Comparison of ENCODE assay signal across 27 cellular contexts in genomic region chr5:55714749-55715148, GRCh38. TPM values are rescaled to one million over a fixed set of nuclear protein-coding genes. Genes with fewer than 3 reads are reported as not detected.
DNase-seq lines count a peak whose midpoint lies in the region; ATAC-seq, FAIRE-seq and TF ChIP-seq lines count a peak whose summit lies in the region.
"Had no signal": no experiment of that assay in that cellular context is flagged by ENCODE, and none has a peak within 500 bp of the region (broad histone marks: within the 10 kb centered on the region; RNA-seq: fewer than 3 reads in every experiment).

No MANE protein-coding gene starts in this region.

- H3K4me1 ChIP-seq in HepG2 (ENCODE audit: insufficient read depth, low read length) (peaks cover 27% of the 10 kb centered on the region), right lobe of liver (peaks cover 0 to 5% (median 3%) of the 10 kb centered on the region in 4 donors)
- H3K4me1 ChIP-seq: SJCRH30 had no signal

- peaks cover 17% of the 10 kb centered on the region for H3K4me1 Mint-ChIP-seq in WTC11

- WGBS in HepG2 (ENCODE audit: low lambda C conversion rate), result 32% methylated on average over 6 of the region's 6 CpGs
- WGBS in right lobe of liver (ENCODE audit: insufficient coverage, low coverage, low lambda C conversion rate, missing lambda C conversion rate), result 51% methylated on average over 4 of the region's 6 CpGs

- no peak overlapping the region for H3K4me3 Mint-ChIP-seq in WTC11
- H3K4me3 Mint-ChIP-seq: HFFc6, T-cell had no signal

- no TSS peak for BruUV-seq in HepG2 (replicated peaks; lab: Mats Ljungman, UMichigan)

- H3K27me3 ChIP-seq in HepG2 (ENCODE audit: control insufficient read depth in 1 of 2, insufficient read depth in 2 of 2, low read length in 2 of 2), result no peaks in the 10 kb centered on the region; a peak in 1 of 5 replicates
- no peaks in the 10 kb centered on the region for H3K27me3 ChIP-seq in right lobe of liver
- H3K27me3 ChIP-seq: SJCRH30 had no signal

- peak overlapping the region; percentile 72 for H2AFZ ChIP-seq in HepG2 (ENCODE audit: low read length)

- DNase-seq in HepG2 (ENCODE audit: low spot score) (no peak), right lobe of liver (no peak), WTC11 (ENCODE audit: low spot score) (no peak), left colon (no peak), erythroblast (lab: John Stamatoyannopoulos, UW) (no peak)
- no peak for DNase-seq in central memory CD4-positive, alpha-beta T cell
- DNase-seq: COR-L47, DMS 273 treated with DMSO at 0.1 percent for 48 hours, H7, HFFc6, KG1, MV-4-11, NCI-H1694, NCI-H446, NCI-H526 treated with DMSO at 0.1 percent for 48 hours, OCI-M1, SJCRH30, T-cell had no signal

- POLR2A ChIA-PET in HepG2 (lab: Yijun Ruan, JAX), result no interaction called here
- POLR2A ChIA-PET in WTC11 (lab: Charles Lee), result no interaction called here

- no peak overlapping the region for H3K9ac ChIP-seq in HepG2 (ENCODE audit: insufficient read depth, low read depth, low read length)

- in situ Hi-C loops in HepG2 (cut with HindIII; ENCODE audit: extremely low pct_ligation_motif_present, low pct_unique_long_range_greater_than_20kb), result no loop called here

- H3K36me3 ChIP-seq in HepG2 (replicated peaks in 1 of 2; ENCODE audit: control insufficient read depth in 1 of 2, insufficient read depth in 2 of 2, low read length in 2 of 2), result no peaks in the 10 kb centered on the region
- no peaks in the 10 kb centered on the region for H3K36me3 ChIP-seq in right lobe of liver
- H3K36me3 ChIP-seq: SJCRH30 had no signal

- H3K27ac ChIP-seq in HepG2 (ENCODE audit: extremely low read length, insufficient read depth, low read length) (no peak overlapping the region), right lobe of liver (no peak overlapping the region)
- H3K27ac ChIP-seq: SJCRH30 had no signal

- peak overlapping the region; percentile 28 for H3K4me2 ChIP-seq in HepG2 (ENCODE audit: low read depth, low read length)

- intact Hi-C loops in HepG2 (cut with micrococcal nuclease; ENCODE audit: unreplicated experiment), result no loop called here
- intact Hi-C loops in right lobe of liver (cut with DNase I), result no loop called here
- intact Hi-C loops in left colon (cut with DNase I, micrococcal nuclease), result no loop called here

- peaks cover 41% of the 10 kb centered on the region for H3K9me3 Mint-ChIP-seq in WTC11

- CTCF ChIA-PET in HepG2 (lab: Yijun Ruan, JAX; ENCODE audit: low intra/inter-chr PET ratio, low total read pairs) (interaction anchor here (0.9 kb wide), 1 partner anchor 486 kb away, joined by 4 read pairs; no protein-coding TSS in a partner anchor), WTC11 (lab: Charles Lee) (no interaction called here)

- no peak for FAIRE-seq in HepG2 (lab: Jason Lieb, UNC)
- FAIRE-seq: G401.6, GM12892, GM19239, RCC 7860 had no signal

- no peak overlapping the region for H3K4me3 ChIP-seq in HepG2 (replicated peaks in 1 of 3; ENCODE audit: insufficient read depth in 1 of 3, low read depth in 2 of 3, low read length in 3 of 3)
- no peak overlapping the region for H3K4me3 ChIP-seq in right lobe of liver
- H3K4me3 ChIP-seq: SJCRH30 had no signal

- H3K9me3 ChIP-seq in HepG2 (ENCODE audit: low read length), result no peaks in the 10 kb centered on the region
- H3K9me3 ChIP-seq in right lobe of liver, result no peaks in the 10 kb centered on the region
- H3K9me3 ChIP-seq: SJCRH30 had no signal

- H3K79me2 ChIP-seq in HepG2 (ENCODE audit: insufficient read depth, low read length), result peaks cover 7% of the 10 kb centered on the region

- TF ChIP-seq EP300 in HepG2 (IDR thresholded peaks at IDR 0.05; ENCODE audit: low read depth in 2 of 2, low read length in 2 of 2), result no peak
- no peak for TF ChIP-seq EP300 in HepG2 (CRISPR knock-in tag; IDR thresholded peaks at IDR 0.05; ENCODE audit: borderline replicate concordance)

- no peak for TF ChIP-seq CTCF in HepG2 (CRISPR knock-in tag; IDR thresholded peaks at IDR 0.05)
- no peak for TF ChIP-seq CTCF in right lobe of liver (IDR thresholded peaks at IDR 0.05)
- no peak for TF ChIP-seq CTCF in WTC11 (IDR thresholded peaks at IDR 0.05)

- H3K27ac Mint-ChIP-seq in WTC11, result peak overlapping the region; percentile 30; the same call in 1 of the 2 replicates
- H3K27ac Mint-ChIP-seq: HFFc6, T-cell had no signal

- TF ChIP-seq POLR2A in HepG2 (IDR thresholded peaks at IDR 0.05; ENCODE audit: insufficient read depth in 1 of 2, low read depth in 2 of 2, low read length in 2 of 2), result no peak
- TF ChIP-seq POLR2A in right lobe of liver (IDR thresholded peaks at IDR 0.05), result no peak
- TF ChIP-seq POLR2A in erythroblast (IDR thresholded peaks at IDR 0.05; ENCODE audit: low read length), result no peak

- peaks cover 19% of the 10 kb centered on the region for H3K36me3 Mint-ChIP-seq in WTC11
- H3K36me3 Mint-ChIP-seq: T-cell had no signal

- no peak for TF ChIP-seq RAD21 in HepG2 (CRISPR knock-in tag; IDR thresholded peaks at IDR 0.05)

- ATAC-seq in HepG2, result no peak
- no peak for ATAC-seq in right lobe of liver
- ATAC-seq in WTC11, result no peak
- peak; percentile 46 for ATAC-seq in left colon
- no peak for ATAC-seq in GM19023 (IDR thresholded peaks at IDR 0.05; ENCODE audit: unreplicated experiment)
- ATAC-seq in GM19035 (IDR thresholded peaks at IDR 0.05; ENCODE audit: unreplicated experiment), result no peak
- ATAC-seq: T-cell had no signal

- no peaks in the 10 kb centered on the region for H3K27me3 Mint-ChIP-seq in WTC11 (ENCODE audit: low read depth)

- H4K20me1 ChIP-seq in HepG2 (ENCODE audit: insufficient read depth, low read length), result no peaks in the 10 kb centered on the region

TF ChIP-seq in HepG2, 621 proteins besides CTCF, POLR2A, EP300 and RAD21 (continues in another document):
- TF ChIP-seq TARDBP (CRISPR knock-in tag; IDR thresholded peaks at IDR 0.05) (no peak), ZNF775 (CRISPR knock-in tag; IDR thresholded peaks at IDR 0.05; ENCODE audit: borderline replicate concordance) (no peak), MEIS1 (CRISPR knock-in tag; IDR thresholded peaks at IDR 0.05; ENCODE audit: borderline replicate concordance) (no peak)

RNA-seq across cellular contexts. Expression of gene SLC38A9, which starts 2.6 kb away (rescaled TPM):
- 26.0 and 36.0 TPM in 2 replicates for total RNA-seq in HepG2 (2016; rRNA removed; fragmentation: Illumina TruSeq; extraction: Trizol)
- 13.9 and 17.6 TPM in 2 replicates for total RNA-seq in HepG2 (2016; cell fraction: cytosol; rRNA removed; fragmentation: Illumina TruSeq; extraction: Trizol; ENCODE audit: low read depth)
- 28.1 and 33.1 TPM in 2 replicates for total RNA-seq in HepG2 (2016; cell fraction: insoluble cytoplasmic fraction; rRNA removed; fragmentation: Illumina TruSeq; extraction: Trizol)
- total RNA-seq in HepG2 (2016; cell fraction: membrane; rRNA removed; fragmentation: Illumina TruSeq; extraction: Trizol), result 10.4 and 15.5 TPM in 2 replicates
- 43.6 and 44.6 TPM in 2 replicates for total RNA-seq in HepG2 (2016; cell fraction: nucleus; rRNA removed; fragmentation: Illumina TruSeq; extraction: Trizol)
- 19.3 and 20.5 TPM in 2 replicates for polyA plus RNA-seq in HepG2 (2011; rRNA removed)
- 6.9 and 14.9 TPM in 2 replicates for polyA plus RNA-seq in HepG2 (2011; cell fraction: cytosol; rRNA removed)
- polyA plus RNA-seq in HepG2 (2011; cell fraction: nucleus; rRNA removed), result 9.3 and 11.2 TPM in 2 replicates
- 14.0 and 18.5 TPM in 2 replicates for polyA plus RNA-seq in HepG2 (2012)
- 2.2 TPM in 2 replicates for polyA plus RNA-seq in HepG2 (2016; cell fraction: cytosol; fragmentation: Illumina TruSeq; extraction: Trizol; ENCODE audit: low read depth)
- polyA plus RNA-seq in HepG2 (2016; cell fraction: insoluble cytoplasmic fraction; fragmentation: Illumina TruSeq; extraction: Trizol; ENCODE audit: low read depth), result 14.8 and 15.5 TPM in 2 replicates
- polyA plus RNA-seq in HepG2 (2016; cell fraction: membrane; fragmentation: Illumina TruSeq; extraction: Trizol; ENCODE audit: low read depth), result 3.5 and 5.0 TPM in 2 replicates
- polyA plus RNA-seq in HepG2 (2016; cell fraction: nucleus; fragmentation: Illumina TruSeq; extraction: Trizol; ENCODE audit: insufficient read depth, low read depth), result 27.3 and 35.5 TPM in 2 replicates
- 17.2 and 38.1 TPM in 2 replicates for polyA minus RNA-seq in HepG2 (2011; rRNA and poly(A)+ RNA removed; ENCODE audit: low replicate concordance)
- 11.3 and 15.0 TPM in 2 replicates for polyA minus RNA-seq in HepG2 (2011; cell fraction: cytosol; rRNA and poly(A)+ RNA removed)
- polyA minus RNA-seq in HepG2 (2011; cell fraction: nucleus; rRNA and poly(A)+ RNA removed), result 60.4 and 66.8 TPM in 2 replicates
- 10 to 100 TPM; 12.5 to 21.0 (median 14.8) TPM for total RNA-seq in right lobe of liver
- total RNA-seq in WTC11 (2021), result 25.4 to 27.0 TPM (median 25.7 TPM) in 3 replicates
- 10 to 100 TPM; 19.7 to 28.1 TPM for total RNA-seq in left colon

RNA-seq across cellular contexts. Expression of gene DDX4, which starts 23.1 kb away (rescaled TPM):
- not detected in 2 replicates for total RNA-seq in HepG2 (2016; rRNA removed; fragmentation: Illumina TruSeq; extraction: Trizol)
- total RNA-seq in HepG2 (2016; cell fraction: cytosol; rRNA removed; fragmentation: Illumina TruSeq; extraction: Trizol; ENCODE audit: low read depth), result not detected in 2 replicates
- not detected in 2 replicates for total RNA-seq in HepG2 (2016; cell fraction: insoluble cytoplasmic fraction; rRNA removed; fragmentation: Illumina TruSeq; extraction: Trizol)
- total RNA-seq in HepG2 (2016; cell fraction: membrane; rRNA removed; fragmentation: Illumina TruSeq; extraction: Trizol), result not detected in 2 replicates
- not detected in 2 replicates for total RNA-seq in HepG2 (2016; cell fraction: nucleus; rRNA removed; fragmentation: Illumina TruSeq; extraction: Trizol)
- polyA plus RNA-seq in HepG2 (2011; rRNA removed), result 0.05 TPM in 1 of 2 replicates, not detected in the other
- polyA plus RNA-seq in HepG2 (2011; cell fraction: cytosol; rRNA removed), result not detected in 2 replicates
- polyA plus RNA-seq in HepG2 (2011; cell fraction: nucleus; rRNA removed), result not detected in 2 replicates
- polyA plus RNA-seq in HepG2 (2012), result not detected in 2 replicates
- polyA plus RNA-seq in HepG2 (2016; cell fraction: cytosol; fragmentation: Illumina TruSeq; extraction: Trizol; ENCODE audit: low read depth), result not detected in 2 replicates
- polyA plus RNA-seq in HepG2 (2016; cell fraction: insoluble cytoplasmic fraction; fragmentation: Illumina TruSeq; extraction: Trizol; ENCODE audit: low read depth), result not detected in 2 replicates
- polyA plus RNA-seq in HepG2 (2016; cell fraction: membrane; fragmentation: Illumina TruSeq; extraction: Trizol; ENCODE audit: low read depth), result not detected in 2 replicates
- not detected in 2 replicates for polyA plus RNA-seq in HepG2 (2016; cell fraction: nucleus; fragmentation: Illumina TruSeq; extraction: Trizol; ENCODE audit: insufficient read depth, low read depth)
- polyA minus RNA-seq in HepG2 (2011; rRNA and poly(A)+ RNA removed; ENCODE audit: low replicate concordance), result not detected in 2 replicates
- polyA minus RNA-seq in HepG2 (2011; cell fraction: cytosol; rRNA and poly(A)+ RNA removed), result not detected in 2 replicates
- not detected in 2 replicates for polyA minus RNA-seq in HepG2 (2011; cell fraction: nucleus; rRNA and poly(A)+ RNA removed)
- not detected for total RNA-seq in right lobe of liver
- total RNA-seq in WTC11 (2021), result 0.23 to 0.32 TPM in 2 of 3 replicates, not detected in the other
- total RNA-seq in left colon, result not detected
- total RNA-seq: A172, Daoy, H7, HFFc6, SJCRH30, T-cell had no signal
- polyA plus RNA-seq: AG04450 had no signal
